In the genomic region with DNA sequence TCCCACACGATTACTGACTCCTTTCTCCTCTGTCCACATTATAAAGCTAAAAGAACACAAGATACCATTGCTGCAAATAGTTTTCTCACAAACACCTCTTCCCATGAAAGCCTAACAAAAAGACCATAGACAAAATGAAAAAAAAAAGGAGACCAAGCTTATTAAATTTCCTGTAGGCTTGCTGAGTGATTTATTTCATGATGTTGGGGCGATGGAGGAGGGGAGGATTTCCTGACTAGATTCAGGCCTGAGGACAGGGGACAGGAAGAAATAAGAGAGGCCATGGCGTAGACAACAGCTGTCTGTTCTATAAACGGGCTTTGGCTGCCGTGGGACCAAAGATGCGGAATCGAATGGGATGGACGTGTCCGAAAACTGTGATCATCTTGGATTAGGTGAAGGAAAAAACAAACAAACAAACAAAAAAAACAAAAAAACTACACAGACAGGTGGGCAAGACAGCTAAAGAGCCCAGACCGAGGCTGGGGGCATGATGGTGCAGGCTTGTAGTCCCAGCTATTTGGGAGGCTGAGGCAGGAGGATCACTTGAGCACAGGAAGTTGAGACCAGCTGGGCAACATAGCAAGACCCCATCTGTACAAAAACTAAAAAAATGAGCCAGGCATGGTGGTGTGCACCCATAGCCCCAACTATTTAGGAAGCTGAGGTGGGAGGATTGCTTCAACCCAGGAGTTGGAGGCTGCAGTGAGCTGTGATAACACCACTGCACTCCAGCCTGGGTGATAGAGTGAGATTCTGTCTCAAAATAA, we compare ENCODE assay signal across 22 cellular contexts. TPM values are rescaled to one million over a fixed set of nuclear protein-coding genes. Genes with fewer than 3 reads are reported as not detected.
DNase-seq lines count a peak whose midpoint lies in the region; ATAC-seq, FAIRE-seq and TF ChIP-seq lines count a peak whose summit lies in the region.
"Had no signal": no experiment of that assay in that cellular context is flagged by ENCODE, and none has a peak within 500 bp of the region (broad histone marks: within the 10 kb centered on the region; RNA-seq: fewer than 3 reads in every experiment).

No MANE protein-coding gene starts in this region.

- H3K4me3 ChIP-seq in K562 (no peak overlapping the region), HAP-1 (no peak overlapping the region), SK-N-SH (ENCODE audit: low read depth in 2 of 2, low read length in 1 of 2) (no peak overlapping the region)
- H3K4me3 ChIP-seq: Peyer's patch, SJSA1 had no signal

- TF ChIP-seq EP300 in K562 (IDR thresholded peaks at IDR 0.05; ENCODE audit: low read length) (no peak), SK-N-SH (IDR thresholded peaks at IDR 0.05; ENCODE audit: borderline replicate concordance in 1 of 2, low read depth in 1 of 2, low read length in 1 of 2) (no peak)

- no peak for ATAC-seq in K562
- ATAC-seq in HG03378 (IDR thresholded peaks at IDR 0.05; ENCODE audit: unreplicated experiment), result no peak
- ATAC-seq: T-helper 17 cell had no signal

- H3F3A ChIP-seq in SK-N-SH (replicated peaks; ENCODE audit: insufficient read depth), result no peaks in the 10 kb centered on the region

- H3K4me2 ChIP-seq in K562 (ENCODE audit: insufficient read depth, low read length) (no peak overlapping the region), SK-N-SH (no peak overlapping the region)
- H3K4me2 ChIP-seq: KMS-11 had no signal

- H3K4me1 ChIP-seq in K562 (replicated peaks in 1 of 2; ENCODE audit: control insufficient read depth in 2 of 2, insufficient read depth in 2 of 2, low read length in 2 of 2), result peaks cover 0 to 20% of the 10 kb centered on the region in 2 experiments; a peak in 2 of 5 replicates
- no peaks in the 10 kb centered on the region for H3K4me1 ChIP-seq in HAP-1
- H3K4me1 ChIP-seq in SK-N-SH (ENCODE audit: control insufficient read depth in 1 of 2, insufficient read depth in 2 of 2, low read depth in 1 of 2, low read length in 1 of 2), result no peaks in the 10 kb centered on the region
- H3K4me1 ChIP-seq: Peyer's patch, SJSA1 had no signal

- in situ Hi-C loops in K562 (cut with MboI) (no loop called here), HAP-1 (cut with MboI; ENCODE audit: low sequenced_read_pairs) (no loop called here)

- H3K27ac ChIP-seq in K562 (ENCODE audit: extremely low read depth, low read depth, low read length), result no peak overlapping the region
- H3K27ac ChIP-seq in SK-N-SH (ENCODE audit: low read depth in 2 of 2, low read length in 1 of 2), result no peak overlapping the region
- H3K27ac ChIP-seq: HL-60, KMS-11, Peyer's patch, SJSA1 had no signal

- H3K9ac ChIP-seq in K562 (ENCODE audit: insufficient read depth in 1 of 2, low read depth in 2 of 2, low read length in 2 of 2) (no peak overlapping the region), SK-N-SH (no peak overlapping the region)
- H3K9ac ChIP-seq: KMS-11 had no signal

- no peak for TF ChIP-seq POLR2A in K562 (conservative IDR thresholded peaks at IDR 0.05)

- FAIRE-seq in K562 (lab: Jason Lieb, UNC), result no peak
- FAIRE-seq: D721Med had no signal

- H3K27ac Mint-ChIP-seq in nephron, result peak overlapping the region; percentile 7 to 89 (median 42)
- H3K27ac Mint-ChIP-seq: T-helper 17 cell had no signal

- no peak for DNase-seq in HEK293T (ENCODE audit: extremely low spot score)
- no peak for DNase-seq in K562 (ENCODE audit: extremely low read depth in 1 of 4, low spot score in 3 of 4)
- DNase-seq in HAP-1 (ENCODE audit: low spot score in 2 of 2), result no peak
- DNase-seq in SK-N-SH, result no peak
- DNase-seq in NCI-H510A treated with DMSO at 0.1 percent for 48 hours (lab: John Stamatoyannopoulos, UW), result no peak
- DNase-seq: ACHN, C1 segment of cervical spinal cord, MV-4-11, NCI-H1105 treated with DMSO at 0.1 percent for 48 hours, NCI-H1694, NCI-H2081, NCI-H2171 treated with DMSO at 0.1 percent for 48 hours, NCI-H526, Peyer's patch, SW 1271, T-helper 17 cell had no signal

- H3K9me1 ChIP-seq in K562 (ENCODE audit: control insufficient read depth, insufficient read depth, low read length), result peaks cover 5% of the 10 kb centered on the region

- H3K36me3 ChIP-seq in K562 (ENCODE audit: control insufficient read depth, insufficient read depth, low read length) (no peaks in the 10 kb centered on the region), HAP-1 (replicated peaks) (no peaks in the 10 kb centered on the region), SK-N-SH (replicated peaks in 1 of 2; ENCODE audit: control insufficient read depth in 1 of 2, insufficient read depth in 2 of 2, low read length in 1 of 2) (no peaks in the 10 kb centered on the region)
- H3K36me3 ChIP-seq: Peyer's patch, SJSA1 had no signal

- H3K79me2 ChIP-seq in K562 (ENCODE audit: control insufficient read depth, insufficient read depth, low read length), result no peaks in the 10 kb centered on the region
- no peaks in the 10 kb centered on the region for H3K79me2 ChIP-seq in SK-N-SH (ENCODE audit: insufficient read depth)

- BruUV-seq in K562 (replicated peaks; lab: Mats Ljungman, UMichigan), result no TSS peak

- no peak overlapping the region for H2AFZ ChIP-seq in K562 (ENCODE audit: low read depth, low read length)
- no peak overlapping the region for H2AFZ ChIP-seq in SK-N-SH (ENCODE audit: low read depth)

- WGBS in K562 (ENCODE audit: insufficient coverage, low coverage, missing lambda C conversion rate), result 51% methylated on average over 10 of the region's 10 CpGs
- 70% methylated on average over 10 of the region's 10 CpGs for WGBS in SK-N-SH (ENCODE audit: low lambda C conversion rate)

- H3K27me3 ChIP-seq in K562 (ENCODE audit: control insufficient read depth in 2 of 2, insufficient read depth in 2 of 2, low read length in 2 of 2) (peaks cover 7 to 27% of the 10 kb centered on the region in 2 experiments; a peak in 4 of 5 replicates), HAP-1 (ENCODE audit: low read depth) (peaks cover 10% of the 10 kb centered on the region), SK-N-SH (ENCODE audit: insufficient read depth) (peaks cover 5% of the 10 kb centered on the region; the same call in 1 of the 2 replicates)

- TF ChIP-seq CTCF in K562 (IDR thresholded peaks at IDR 0.05 in 2 of 3, conservative IDR thresholded peaks at IDR 0.05 in 1 of 3; ENCODE audit: insufficient read depth in 2 of 3, low read depth in 1 of 3, low read length in 3 of 3) (no peak), nephron (IDR thresholded peaks at IDR 0.05; ENCODE audit: unreplicated experiment in 3 of 3) (no peak), SK-N-SH (IDR thresholded peaks at IDR 0.05) (no peak)

- H3K9me3 ChIP-seq in K562 (replicated peaks; ENCODE audit: control insufficient read depth, insufficient read depth, low read depth, low read length) (peaks cover 4% of the 10 kb centered on the region; the same call in 1 of the 2 replicates), HAP-1 (peaks cover 2% of the 10 kb centered on the region; the same call in 1 of the 2 replicates), SK-N-SH (no peaks in the 10 kb centered on the region)

- no peaks in the 10 kb centered on the region for H3K9me2 ChIP-seq in SK-N-SH

- peaks cover 18% of the 10 kb centered on the region for H3K27me3 Mint-ChIP-seq in nephron (ENCODE audit: low read depth)

- POLR2A ChIA-PET in HEK293T (lab: Yijun Ruan, JAX), result interaction anchor here (0.7 to 1.1 kb wide), 2 partner anchors 37 to 63 kb away, joined by 3 read pairs; partner anchors contain the start of genes LSM7, SPPL2B and TIMM13
- POLR2A ChIA-PET in K562 (lab: Yijun Ruan, JAX), result interaction anchor here (0.6 to 0.7 kb wide), 2 partner anchors 13 to 18 kb away, joined by 3 to 6 read pairs; no protein-coding TSS in a partner anchor
- POLR2A ChIA-PET in SK-N-SH (lab: Yijun Ruan, JAX), result interaction anchor here (0.6 kb wide), 1 partner anchor 102 kb away, joined by 4 read pairs; no protein-coding TSS in a partner anchor

- CTCF ChIA-PET in HEK293T (lab: Yijun Ruan, JAX) (interaction anchor here (0.6 kb wide), 1 partner anchor 25 kb away, joined by 4 read pairs; no protein-coding TSS in a partner anchor), K562 (lab: Yijun Ruan, JAX; ENCODE audit: low intra/inter-chr PET ratio) (interaction anchor here (0.6 kb wide), 1 partner anchor 29 kb away, joined by 6 read pairs; no protein-coding TSS in a partner anchor), SK-N-SH (lab: Yijun Ruan, JAX) (no interaction called here)

- peaks cover 5% of the 10 kb centered on the region for H3K9me3 Mint-ChIP-seq in nephron

- TF ChIP-seq RAD21 in K562 (CRISPR knock-in tag; conservative IDR thresholded peaks at IDR 0.05 in 1 of 2, IDR thresholded peaks at IDR 0.05 in 1 of 2) (no peak), SK-N-SH (IDR thresholded peaks at IDR 0.05; ENCODE audit: low read length) (no peak)

- peaks cover 8% of the 10 kb centered on the region for H3K4me1 Mint-ChIP-seq in nephron

- H3K4me3 Mint-ChIP-seq in nephron, result peak overlapping the region in 1 of 3 experiments; percentile 5
- H3K4me3 Mint-ChIP-seq: T-helper 17 cell had no signal

- no peaks in the 10 kb centered on the region; the same call in 1 of the 2 replicates for H4K20me1 ChIP-seq in K562 (replicated peaks; ENCODE audit: control insufficient read depth, insufficient read depth, low read length)
- H4K20me1 ChIP-seq in SK-N-SH (ENCODE audit: insufficient read depth), result no peaks in the 10 kb centered on the region

- intact Hi-C loops in K562 (cut with micrococcal nuclease), result no loop called here

- H3K36me3 Mint-ChIP-seq in nephron (ENCODE audit: low read depth), result no peaks in the 10 kb centered on the region

RNA-seq across cellular contexts. Expression of gene TMPRSS9, which starts 5.3 kb away (rescaled TPM):
- total RNA-seq in K562 (2011; cell fraction: chromatin; rRNA removed; ENCODE audit: low replicate concordance), result 1.7 TPM in 1 of 2 replicates, not detected in the other
- total RNA-seq in K562 (2011; cell fraction: nucleolus; rRNA removed), result 0.33 and 0.66 TPM in 2 replicates
- total RNA-seq in K562 (2011; cell fraction: nucleoplasm; rRNA removed), result 0.15 TPM in 1 of 2 replicates, not detected in the other
- total RNA-seq in K562 (2014; rRNA removed) (not detected in 2 replicates), K562 (2014; rRNA removed; fragmentation: Illumina TruSeq; extraction: Trizol) (not detected in 2 replicates), K562 (2015; rRNA removed; fragmentation: Illumina TruSeq; extraction: Trizol) (not detected in 2 replicates), K562 (2021) (0.11 TPM in 1 of 2 replicates, not detected in the other)
- polyA plus RNA-seq in K562 (2011; rRNA removed) (0.01 TPM in 1 of 2 replicates, not detected in the other), K562 (2014; fragmentation: Illumina TruSeq; extraction: Trizol) (not detected in 2 replicates), K562 (2014; fragmentation: Nextera tagmentation; extraction: Ambion mirVana) (not detected), K562 (2014; rRNA removed) (0.03 TPM in 1 of 2 replicates, not detected in the other), SK-N-SH (2012; rRNA removed) (not detected in 2 replicates)
- polyA plus RNA-seq in K562 (2011; cell fraction: cytosol; rRNA removed), result 0.03 TPM in 1 of 2 replicates, not detected in the other
- polyA plus RNA-seq in K562 (2011; cell fraction: nucleus; rRNA removed), result 0.04 and 0.24 TPM in 2 replicates
- polyA plus RNA-seq in K562 (2012), result 0.34 and 2.1 TPM in 2 replicates
- not detected in 2 replicates for polyA minus RNA-seq in K562 (2011; rRNA and poly(A)+ RNA removed)
- polyA minus RNA-seq in K562 (2011; cell fraction: cytosol; rRNA and poly(A)+ RNA removed), result not detected in 2 replicates
- polyA minus RNA-seq in K562 (2011; cell fraction: nucleus; rRNA and poly(A)+ RNA removed), result 0.11 TPM in 1 of 2 replicates, not detected in the other
- not detected in 2 replicates for polyA plus RNA-seq in SK-N-SH (2012; cell fraction: cytosol; rRNA removed)
- 0.06 TPM in 1 of 2 replicates, not detected in the other for polyA plus RNA-seq in SK-N-SH (2012; cell fraction: nucleus; rRNA removed)
- total RNA-seq: SJSA1, T-helper 17 cell had no signal

RNA-seq across cellular contexts. Expression of gene SPPL2B, which starts 36.9 kb away (rescaled TPM):
- 147 and 415 TPM in 2 replicates for total RNA-seq in K562 (2011; cell fraction: chromatin; rRNA removed; ENCODE audit: low replicate concordance)
- total RNA-seq in K562 (2011; cell fraction: nucleolus; rRNA removed), result 310 and 318 TPM in 2 replicates
- total RNA-seq in K562 (2011; cell fraction: nucleoplasm; rRNA removed), result 175 and 195 TPM in 2 replicates
- total RNA-seq in K562 (2014; rRNA removed), result 32.0 and 33.9 TPM in 2 replicates
- total RNA-seq in K562 (2014; rRNA removed; fragmentation: Illumina TruSeq; extraction: Trizol), result 2.6 and 4.1 TPM in 2 replicates
- 15.1 and 16.9 TPM in 2 replicates for total RNA-seq in K562 (2015; rRNA removed; fragmentation: Illumina TruSeq; extraction: Trizol)
- total RNA-seq in K562 (2021), result 63.6 and 74.0 TPM in 2 replicates
- polyA plus RNA-seq in K562 (2011; rRNA removed), result 24.9 and 30.0 TPM in 2 replicates
- 28.7 and 44.8 TPM in 2 replicates for polyA plus RNA-seq in K562 (2011; cell fraction: cytosol; rRNA removed)
- 317 and 559 TPM in 2 replicates for polyA plus RNA-seq in K562 (2011; cell fraction: nucleus; rRNA removed)
- polyA plus RNA-seq in K562 (2012), result 67.0 and 110 TPM in 2 replicates
- polyA plus RNA-seq in K562 (2014; fragmentation: Illumina TruSeq; extraction: Trizol), result 8.4 and 19.9 TPM in 2 replicates
- polyA plus RNA-seq in K562 (2014; fragmentation: Nextera tagmentation; extraction: Ambion mirVana), result under 1 TPM; 0.20 to 0.29 TPM
- polyA plus RNA-seq in K562 (2014; rRNA removed), result 62.9 and 81.2 TPM in 2 replicates
- polyA minus RNA-seq in K562 (2011; rRNA and poly(A)+ RNA removed), result 3.4 and 6.9 TPM in 2 replicates
- polyA minus RNA-seq in K562 (2011; cell fraction: cytosol; rRNA and poly(A)+ RNA removed), result 14.0 and 22.7 TPM in 2 replicates
- 52.0 and 52.1 TPM in 2 replicates for polyA minus RNA-seq in K562 (2011; cell fraction: nucleus; rRNA and poly(A)+ RNA removed)
- polyA plus RNA-seq in SK-N-SH (2012; rRNA removed), result 48.5 and 58.1 TPM in 2 replicates
- 7.7 and 14.5 TPM in 2 replicates for polyA plus RNA-seq in SK-N-SH (2012; cell fraction: cytosol; rRNA removed)
- 364 and 416 TPM in 2 replicates for polyA plus RNA-seq in SK-N-SH (2012; cell fraction: nucleus; rRNA removed)

RNA-seq across cellular contexts. Expression of gene LSM7, which starts 37.0 kb away (rescaled TPM):
- 46.8 and 94.0 TPM in 2 replicates for total RNA-seq in K562 (2011; cell fraction: chromatin; rRNA removed; ENCODE audit: low replicate concordance)
- total RNA-seq in K562 (2011; cell fraction: nucleolus; rRNA removed), result 108 and 115 TPM in 2 replicates
- total RNA-seq in K562 (2011; cell fraction: nucleoplasm; rRNA removed), result 89.3 and 125 TPM in 2 replicates
- total RNA-seq in K562 (2014; rRNA removed), result 408 and 578 TPM in 2 replicates
- 117 and 146 TPM in 2 replicates for total RNA-seq in K562 (2014; rRNA removed; fragmentation: Illumina TruSeq; extraction: Trizol)
- 261 and 265 TPM in 2 replicates for total RNA-seq in K562 (2015; rRNA removed; fragmentation: Illumina TruSeq; extraction: Trizol)
- total RNA-seq in K562 (2021), result 284 and 286 TPM in 2 replicates
- 450 and 480 TPM in 2 replicates for polyA plus RNA-seq in K562 (2011; rRNA removed)
- polyA plus RNA-seq in K562 (2011; cell fraction: cytosol; rRNA removed), result 1,525 and 1,825 TPM in 2 replicates
- polyA plus RNA-seq in K562 (2011; cell fraction: nucleus; rRNA removed), result 285 TPM in 2 replicates
- polyA plus RNA-seq in K562 (2012), result 272 and 399 TPM in 2 replicates
- polyA plus RNA-seq in K562 (2014; fragmentation: Illumina TruSeq; extraction: Trizol), result 147 and 242 TPM in 2 replicates
- 100 to 1,000 TPM in 1 of 2 experiments, 10 to 100 TPM in 1; 40.5 to 147 TPM for polyA plus RNA-seq in K562 (2014; fragmentation: Nextera tagmentation; extraction: Ambion mirVana)
- polyA plus RNA-seq in K562 (2014; rRNA removed), result 650 and 690 TPM in 2 replicates
- 39.4 and 52.2 TPM in 2 replicates for polyA minus RNA-seq in K562 (2011; rRNA and poly(A)+ RNA removed)
- 59.3 and 94.0 TPM in 2 replicates for polyA minus RNA-seq in K562 (2011; cell fraction: cytosol; rRNA and poly(A)+ RNA removed)
- 39.6 and 56.8 TPM in 2 replicates for polyA minus RNA-seq in K562 (2011; cell fraction: nucleus; rRNA and poly(A)+ RNA removed)
- polyA plus RNA-seq in SK-N-SH (2012; rRNA removed), result 1,077 and 1,193 TPM in 2 replicates
- polyA plus RNA-seq in SK-N-SH (2012; cell fraction: cytosol; rRNA removed), result 767 and 1,013 TPM in 2 replicates
- polyA plus RNA-seq in SK-N-SH (2012; cell fraction: nucleus; rRNA removed), result 353 and 686 TPM in 2 replicates

RNA-seq across cellular contexts. Expression of gene LINGO3, which starts 57.4 kb away (rescaled TPM):
- total RNA-seq in K562 (2011; cell fraction: chromatin; rRNA removed; ENCODE audit: low replicate concordance), result not detected in 2 replicates
- not detected in 2 replicates for total RNA-seq in K562 (2011; cell fraction: nucleolus; rRNA removed)
- not detected in 2 replicates for total RNA-seq in K562 (2011; cell fraction: nucleoplasm; rRNA removed)
- total RNA-seq in K562 (2014; rRNA removed) (0.05 TPM in 1 of 2 replicates, not detected in the other), K562 (2014; rRNA removed; fragmentation: Illumina TruSeq; extraction: Trizol) (not detected in 2 replicates), K562 (2015; rRNA removed; fragmentation: Illumina TruSeq; extraction: Trizol) (not detected in 2 replicates), K562 (2021) (not detected in 2 replicates)
- polyA plus RNA-seq in K562 (2011; rRNA removed) (0.03 and 0.07 TPM in 2 replicates), K562 (2014; fragmentation: Illumina TruSeq; extraction: Trizol) (not detected in 2 replicates), K562 (2014; fragmentation: Nextera tagmentation; extraction: Ambion mirVana) (under 1 TPM in 1 of 2 experiments, not detected in 1; 0.03 TPM), K562 (2014; rRNA removed) (not detected in 2 replicates), SK-N-SH (2012; rRNA removed) (not detected in 2 replicates)
- 0.06 and 0.07 TPM in 2 replicates for polyA plus RNA-seq in K562 (2011; cell fraction: cytosol; rRNA removed)
- not detected in 2 replicates for polyA plus RNA-seq in K562 (2011; cell fraction: nucleus; rRNA removed)
- 0.47 and 1.6 TPM in 2 replicates for polyA plus RNA-seq in K562 (2012)
- polyA minus RNA-seq in K562 (2011; rRNA and poly(A)+ RNA removed), result not detected in 2 replicates
- not detected in 2 replicates for polyA minus RNA-seq in K562 (2011; cell fraction: cytosol; rRNA and poly(A)+ RNA removed)
- polyA minus RNA-seq in K562 (2011; cell fraction: nucleus; rRNA and poly(A)+ RNA removed), result not detected in 2 replicates
- polyA plus RNA-seq in SK-N-SH (2012; cell fraction: cytosol; rRNA removed), result not detected in 2 replicates
- polyA plus RNA-seq in SK-N-SH (2012; cell fraction: nucleus; rRNA removed), result 0.04 TPM in 1 of 2 replicates, not detected in the other
- total RNA-seq: SJSA1 had no signal
